In the genomic region with DNA sequence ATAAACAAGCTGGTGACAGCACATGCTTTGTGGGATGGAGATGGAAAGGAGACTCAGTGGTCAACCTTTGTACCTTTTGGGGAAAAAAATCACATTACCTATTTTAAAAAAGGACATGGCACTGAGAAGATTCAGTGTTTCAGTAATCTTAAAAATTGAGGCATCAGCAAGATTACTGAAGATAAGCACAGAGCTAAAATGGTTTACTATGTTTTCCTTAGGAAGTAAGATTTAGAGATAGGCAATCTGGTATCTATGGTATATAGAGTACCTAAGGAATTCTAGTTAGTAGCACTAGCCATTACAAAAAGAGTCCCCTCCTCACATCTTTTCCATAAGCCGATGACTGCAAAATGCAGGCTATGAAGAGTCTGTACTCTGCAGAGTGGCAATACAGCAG, we compare ENCODE assay signal across 11 cellular contexts. TPM values are rescaled to one million over a fixed set of nuclear protein-coding genes. Genes with fewer than 3 reads are reported as not detected.
"Had no signal": no experiment of that assay in that cellular context is flagged by ENCODE, and none has a peak within 500 bp of the region (broad histone marks: within the 10 kb centered on the region; RNA-seq: fewer than 3 reads in every experiment).

No MANE protein-coding gene starts in this region.

- H3K27me3 Mint-ChIP-seq: IgD-negative memory B cell had no signal

- DNase-seq: GM23248, GOT3, H7, HFFc6, KG1 had no signal

- H3K9me3 ChIP-seq: HAP-1 had no signal

- H3K27ac ChIP-seq: GM23248, HL-60 had no signal

- H3K4me3 Mint-ChIP-seq: HFFc6, IgD-negative memory B cell had no signal

- H3K9ac ChIP-seq: GM23248 had no signal

- H3K4me1 Mint-ChIP-seq: IgD-negative memory B cell had no signal

- H2AFZ ChIP-seq: GM23248 had no signal

- H3K4me3 ChIP-seq: GM23248, HAP-1 had no signal

- H3K36me3 Mint-ChIP-seq: IgD-negative memory B cell had no signal

- H3K36me3 ChIP-seq: HAP-1 had no signal

- FAIRE-seq: HepG2 had no signal

- H3K4me1 ChIP-seq: HAP-1 had no signal

- ATAC-seq: HCT116, HepG2 had no signal

- H3K27ac Mint-ChIP-seq: HFFc6, IgD-negative memory B cell had no signal

- H3K9me3 Mint-ChIP-seq: HFFc6, IgD-negative memory B cell had no signal

RNA-seq across cellular contexts. Expression of gene PRICKLE4, which starts 42.6 kb away (rescaled TPM):
- total RNA-seq: H4, H7 had no signal
- polyA plus RNA-seq: GM23248, IgD-negative memory B cell had no signal
